4 cellular contexts compared by ENCODE assay signal in the genomic region with DNA sequence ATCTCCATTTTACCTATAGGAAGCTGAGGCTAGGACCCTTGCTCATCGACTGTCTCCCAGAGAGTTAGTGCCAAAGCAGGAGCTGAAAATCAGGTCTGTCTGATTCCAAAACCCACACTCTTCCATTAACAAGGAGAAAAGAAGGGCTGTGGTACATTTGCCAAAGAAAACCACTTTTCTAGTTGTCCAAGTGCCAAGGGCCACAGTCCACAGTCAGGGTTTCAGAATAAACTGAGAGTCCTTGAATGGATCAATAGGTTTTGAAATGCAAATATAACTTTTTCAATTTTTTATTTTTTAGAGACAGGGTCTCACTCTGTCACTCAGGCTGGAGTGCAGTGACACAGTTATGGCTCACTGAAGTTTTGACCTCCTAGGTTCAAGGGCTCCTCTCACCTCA.
"Had no signal": no experiment of that assay in that cellular context is flagged by ENCODE, and none has a peak within 500 bp of the region (broad histone marks: within the 10 kb centered on the region; RNA-seq: fewer than 3 reads in every experiment).

No MANE protein-coding gene starts in this region.

- H3K4me3 ChIP-seq: GM23338 had no signal

- H3K4me3 Mint-ChIP-seq: GM23338, H9, IgD-negative memory B cell had no signal

- H3K36me3 Mint-ChIP-seq: IgD-negative memory B cell had no signal

- H3K4me2 ChIP-seq: GM23338 had no signal

- DNase-seq: H9, HCEC 1CT had no signal

- H2AFZ ChIP-seq: GM23338 had no signal

- H3K27ac Mint-ChIP-seq: GM23338, H9, IgD-negative memory B cell had no signal

- ATAC-seq: GM23338 had no signal
